Comparison of ENCODE assay signal across 8 cellular contexts in the genomic region with DNA sequence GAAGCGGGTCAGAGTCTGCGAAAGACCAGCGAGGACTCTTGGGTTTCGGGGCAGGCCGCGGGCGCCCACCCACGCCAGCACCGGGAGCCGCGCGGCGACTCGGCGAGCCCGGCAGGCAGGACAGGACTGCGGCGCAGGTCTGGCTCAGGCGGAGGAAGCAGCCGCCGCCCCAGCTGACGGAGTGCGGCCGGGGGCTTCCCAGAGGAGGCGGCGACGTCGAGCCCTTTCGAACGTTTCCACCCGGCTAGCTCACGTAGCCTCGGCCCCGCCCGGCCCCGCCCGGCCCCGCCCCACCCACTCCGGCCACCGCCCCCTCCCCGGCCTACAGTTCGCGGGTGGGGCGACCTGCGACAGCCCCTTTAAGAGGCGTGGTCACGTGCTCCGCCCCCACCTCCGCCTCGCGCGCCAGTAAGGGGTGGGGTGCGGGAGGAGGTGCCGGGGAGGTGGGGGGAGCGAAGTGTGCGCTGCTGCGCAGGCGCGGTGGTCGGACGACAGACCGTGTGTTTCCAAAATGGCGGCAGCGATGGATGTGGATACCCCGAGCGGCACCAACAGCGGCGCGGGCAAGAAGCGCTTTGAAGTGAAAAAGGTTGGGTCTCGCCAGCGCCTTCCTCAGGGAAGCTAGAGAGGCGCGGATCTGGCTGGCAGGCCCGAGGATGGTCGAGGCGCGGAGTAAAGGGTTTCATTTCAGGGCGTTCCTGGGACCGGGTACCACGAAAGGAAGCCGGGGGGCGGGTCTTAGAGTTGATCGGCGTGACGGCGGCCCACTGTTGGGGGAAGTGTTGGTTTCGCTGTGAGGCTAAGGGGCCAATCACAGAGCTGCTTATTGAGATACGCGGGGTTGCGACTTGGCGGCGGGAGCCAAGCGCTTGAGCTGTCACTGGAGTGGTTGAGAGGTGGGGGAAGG. TPM values are rescaled to one million over a fixed set of nuclear protein-coding genes. Genes with fewer than 3 reads are reported as not detected.
DNase-seq lines count a peak whose midpoint lies in the region; ATAC-seq and TF ChIP-seq lines count a peak whose summit lies in the region.

A gene (plus strand): TSS at position 491 of the 907 bp plus-strand sequence. CDS start 21 bp downstream, at position 512.

- H3K27ac ChIP-seq in angular gyrus (ENCODE audit: low read depth, low read length) (peak within 1 kb of the TSS; percentile 98), prostate gland (peak within 1 kb of the TSS; percentile 91 to 95), urinary bladder (ENCODE audit: low read depth) (peak within 1 kb of the TSS; percentile 86)

- peaks cover 30% of the 10 kb centered on the region for H3K4me1 Mint-ChIP-seq in T-helper 17 cell

- H3K4me3 Mint-ChIP-seq in T-helper 17 cell: peak within 1 kb of the TSS; percentile 96

- no peaks in the 10 kb centered on the region for H3K9me3 ChIP-seq in T-helper 17 cell (ENCODE audit: control insufficient read depth, low read length, poor library complexity, severe bottlenecking)
- H3K9me3 ChIP-seq in prostate gland: no peaks in the 10 kb centered on the region

- H3K27me3 ChIP-seq in prostate gland (replicated peaks; ENCODE audit: insufficient read depth): no peaks in the 10 kb centered on the region

- peaks cover 5% of the 10 kb centered on the region for H3K4me1 ChIP-seq in prostate gland (replicated peaks)
- H3K4me1 ChIP-seq in urinary bladder (ENCODE audit: insufficient read depth): no peaks in the 10 kb centered on the region

- H3K27me3 Mint-ChIP-seq in T-helper 17 cell: no peaks in the 10 kb centered on the region

- H3K27ac Mint-ChIP-seq in T-helper 17 cell: peak within 1 kb of the TSS; percentile 96

- H3K36me3 ChIP-seq in prostate gland (peaks cover 0 to 6% of the 10 kb centered on the region in 2 donors), urinary bladder (ENCODE audit: insufficient read depth) (peaks cover 2% of the 10 kb centered on the region)

- TF ChIP-seq POLR2A in GM15510 (IDR thresholded peaks at IDR 0.05; ENCODE audit: borderline replicate concordance, extremely low read depth, insufficient read length) (peak; percentile 92), prostate gland (IDR thresholded peaks at IDR 0.05) (peak; percentile 91)

- TF ChIP-seq CTCF in prostate gland (IDR thresholded peaks at IDR 0.05): no peak

- DNase-seq in NCI-H1694 treated with DMSO at 0.1 percent for 48 hours (lab: John Stamatoyannopoulos, UW) (peak; percentile 97), T-helper 17 cell (peak; percentile 96 to 99 (median 99)), left ventricle myocardium superior (peak; percentile 98), prostate gland (ENCODE audit: low spot score) (peak; percentile 98)

- peak; percentile 79 for ATAC-seq in HG02885 (IDR thresholded peaks at IDR 0.05; ENCODE audit: poor library complexity, unreplicated experiment)
- peak; percentile 83 for ATAC-seq in T-helper 17 cell
- peak; percentile 95 for ATAC-seq in left ventricle myocardium superior

- intact Hi-C loops in left ventricle myocardium superior (cut with micrococcal nuclease): loop anchor here (2.0 kb wide), 1 partner anchor 140 kb away; no protein-coding TSS in a partner anchor
- intact Hi-C loops in prostate gland (cut with DNase I): loop anchor here (1.0 kb wide), 2 partner anchors 71 to 140 kb away; no protein-coding TSS in a partner anchor

- peak within 1 kb of the TSS; percentile 73 to 80 for H3K4me3 ChIP-seq in prostate gland
- peak within 1 kb of the TSS; percentile 70 for H3K4me3 ChIP-seq in urinary bladder (ENCODE audit: low read depth, low read length)

- H3K36me3 Mint-ChIP-seq in T-helper 17 cell (ENCODE audit: low read depth): peaks cover 3% of the 10 kb centered on the region

- 0% methylated on average over 72 of the region's 94 CpGs for WGBS in prostate gland
- WGBS in urinary bladder: under 1% methylated on average over 94 of the region's 94 CpGs

RNA-seq across cellular contexts. Expression of the gene that starts here (rescaled TPM):
- total RNA-seq in T-helper 17 cell (10 to 100 TPM; 31.3 to 41.9 TPM), left ventricle myocardium superior (65.9 TPM), prostate gland (10 to 100 TPM; 34.9 to 42.8 TPM), urinary bladder (65.1 TPM)
- polyA plus RNA-seq in urinary bladder: 58.0 TPM

Comparison
In these comparisons a context has a peak if more than half of its experiments do, and no peak if none do; other contexts are left out.
1. Peak in every context shown above with its lines: DNase-seq, ATAC-seq, H3K4me3 ChIP-seq and H3K27ac ChIP-seq.